Comparison of ENCODE assay signal across 1 cellular context in genomic region chr20:62477669-62478450, GRCh38.
TF ChIP-seq lines count a peak whose summit lies in the region.

No MANE protein-coding gene starts in this region.

TF ChIP-seq in HepG2, 621 proteins besides CTCF, POLR2A, EP300 and RAD21 (continues in another document):
- TF ChIP-seq NR3C1 (CRISPR knock-in tag; IDR thresholded peaks at IDR 0.05) (no peak), ZBTB46 (CRISPR knock-in tag; IDR thresholded peaks at IDR 0.05; ENCODE audit: borderline replicate concordance) (no peak), TFE3 (CRISPR knock-in tag; IDR thresholded peaks at IDR 0.05) (no peak), RNF219 (CRISPR knock-in tag; IDR thresholded peaks at IDR 0.05) (no peak), ONECUT2 (CRISPR knock-in tag; IDR thresholded peaks at IDR 0.05) (no peak), ZNF350 (CRISPR knock-in tag; IDR thresholded peaks at IDR 0.05; ENCODE audit: borderline replicate concordance, low read depth) (no peak), NFIC (IDR thresholded peaks at IDR 0.05; ENCODE audit: low read length) (no peak), ZNF609 (CRISPR knock-in tag; IDR thresholded peaks at IDR 0.05; ENCODE audit: borderline replicate concordance) (0 out of 2 replicates have a peak, but pooled peaks have one; percentile 22), ZNF329 (CRISPR knock-in tag; IDR thresholded peaks at IDR 0.05; ENCODE audit: low read depth) (no peak), ZNF512 (CRISPR knock-in tag; IDR thresholded peaks at IDR 0.05) (peak; percentile 84; the same call in 1 of the 2 replicates), ZNF75D (CRISPR knock-in tag; IDR thresholded peaks at IDR 0.05; ENCODE audit: borderline replicate concordance) (no peak), ZNF572 (CRISPR knock-in tag; IDR thresholded peaks at IDR 0.05) (0 out of 2 replicates have a peak, but pooled peaks have one; percentile 29), SATB2 (CRISPR knock-in tag; IDR thresholded peaks at IDR 0.05) (no peak), RERE (CRISPR knock-in tag; IDR thresholded peaks at IDR 0.05; ENCODE audit: low read depth) (no peak), SPEN (CRISPR knock-in tag; IDR thresholded peaks at IDR 0.05; ENCODE audit: low read depth) (no peak), XRCC5 (optimal IDR thresholded peaks at IDR 0.05; ENCODE audit: low read length) (peak; percentile 55), ZSCAN30 (CRISPR knock-in tag; IDR thresholded peaks at IDR 0.05) (no peak), ZFP37 (CRISPR knock-in tag; IDR thresholded peaks at IDR 0.05; ENCODE audit: borderline replicate concordance) (no peak), ZBTB44 (CRISPR knock-in tag; IDR thresholded peaks at IDR 0.05) (no peak), TBX2 (CRISPR knock-in tag; IDR thresholded peaks at IDR 0.05; ENCODE audit: borderline replicate concordance) (peak; percentile 10; the same call in 1 of the 2 replicates), SRSF9 (IDR thresholded peaks at IDR 0.05; ENCODE audit: borderline replicate concordance, insufficient read depth, low read depth, low read length, poor library complexity, severe bottlenecking) (no peak), SAP130 (CRISPR knock-in tag; IDR thresholded peaks at IDR 0.05; ENCODE audit: low read depth) (no peak), PLSCR1 (CRISPR knock-in tag; IDR thresholded peaks at IDR 0.05; ENCODE audit: borderline replicate concordance) (no peak), NR2F2 (IDR thresholded peaks at IDR 0.05; ENCODE audit: borderline replicate concordance, low read depth) (no peak), NCOA2 (CRISPR knock-in tag; IDR thresholded peaks at IDR 0.05) (no peak), HIC2 (CRISPR knock-in tag; IDR thresholded peaks at IDR 0.05; ENCODE audit: low read depth) (no peak)
